In the genomic region with DNA sequence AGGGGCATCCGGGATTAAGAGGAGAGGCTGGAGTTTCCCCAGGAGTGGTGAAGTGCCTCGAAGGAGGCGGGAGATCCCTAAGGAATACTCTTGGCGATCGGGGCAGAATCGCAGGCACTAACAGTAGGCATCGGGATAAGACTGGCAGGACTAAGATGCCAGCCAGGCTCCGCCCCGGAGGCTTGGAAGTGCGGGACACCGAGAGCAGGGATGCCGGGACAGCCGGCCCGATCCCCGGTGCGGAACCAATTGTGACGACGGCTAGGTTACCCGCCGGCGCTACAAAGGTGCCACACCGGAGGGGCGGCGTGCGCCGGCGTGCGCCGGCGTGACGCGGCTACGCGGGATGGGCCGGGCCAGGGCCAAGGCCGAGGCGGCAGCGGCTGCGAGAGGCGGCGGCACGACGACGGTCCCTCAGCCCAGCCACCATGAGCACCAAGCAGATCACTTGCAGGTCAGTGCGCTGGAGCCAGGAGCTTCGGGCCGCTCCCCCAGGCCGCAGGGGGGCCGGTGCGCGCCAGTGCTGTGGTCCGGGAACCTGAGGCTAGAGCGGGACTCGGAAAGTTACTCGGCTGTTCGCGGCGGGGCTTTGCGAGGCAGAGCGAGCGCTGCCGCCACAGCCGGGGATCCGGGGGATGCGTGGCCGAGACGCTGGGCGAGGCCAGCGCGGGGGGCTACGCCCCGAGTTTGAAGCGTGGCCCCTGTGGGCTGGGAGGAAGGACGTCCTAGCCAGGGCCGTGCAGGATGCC, we compare ENCODE assay signal across 8 cellular contexts. TPM values are rescaled to one million over a fixed set of nuclear protein-coding genes. Genes with fewer than 3 reads are reported as not detected.
DNase-seq lines count a peak whose midpoint lies in the region; ATAC-seq and TF ChIP-seq lines count a peak whose summit lies in the region.

A gene with protein sequence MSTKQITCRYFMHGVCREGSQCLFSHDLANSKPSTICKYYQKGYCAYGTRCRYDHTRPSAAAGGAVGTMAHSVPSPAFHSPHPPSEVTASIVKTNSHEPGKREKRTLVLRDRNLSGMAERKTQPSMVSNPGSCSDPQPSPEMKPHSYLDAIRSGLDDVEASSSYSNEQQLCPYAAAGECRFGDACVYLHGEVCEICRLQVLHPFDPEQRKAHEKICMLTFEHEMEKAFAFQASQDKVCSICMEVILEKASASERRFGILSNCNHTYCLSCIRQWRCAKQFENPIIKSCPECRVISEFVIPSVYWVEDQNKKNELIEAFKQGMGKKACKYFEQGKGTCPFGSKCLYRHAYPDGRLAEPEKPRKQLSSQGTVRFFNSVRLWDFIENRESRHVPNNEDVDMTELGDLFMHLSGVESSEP (plus strand): TSS at position 365 of the 749 bp plus-strand sequence. CDS start 64 bp downstream, at position 429.

- peaks cover 27% of the 10 kb centered on the region for H3K4me1 ChIP-seq in stomach smooth muscle (ENCODE audit: control insufficient read depth, insufficient read depth, low read length)

- H3K36me3 ChIP-seq in KOPT-K1 (ENCODE audit: insufficient read depth, low read length) (no peaks in the 10 kb centered on the region), stomach smooth muscle (ENCODE audit: control insufficient read depth in 2 of 2, insufficient read depth in 2 of 2, low read length in 2 of 2) (no peaks in the 10 kb centered on the region)

- DNase-seq in EH (ENCODE audit: low read depth), result peak; percentile 85
- peak; percentile 12 for DNase-seq in SIG-M5 (lab: John Stamatoyannopoulos, UW)
- DNase-seq in activated gamma-delta T cell (lab: John Stamatoyannopoulos, UW), result peak; percentile 76
- peak; percentile 84 for DNase-seq in fibroblast of villous mesenchyme (ENCODE audit: low read depth)
- peak; percentile 85 for DNase-seq in neural crest cell (ENCODE audit: low read depth, low spot score)

- H3K9me3 ChIP-seq in KOPT-K1 (ENCODE audit: insufficient read depth, low read length, poor library complexity, severe bottlenecking) (no peaks in the 10 kb centered on the region), stomach smooth muscle (ENCODE audit: control insufficient read depth in 2 of 2, low read length in 2 of 2) (no peaks in the 10 kb centered on the region)

- no peaks in the 10 kb centered on the region for H3K9me3 Mint-ChIP-seq in neural crest cell

- H3K4me3 ChIP-seq in fibroblast of villous mesenchyme (ENCODE audit: low read depth, low read length) (peak within 1 kb of the TSS; percentile 81), stomach smooth muscle (ENCODE audit: low read length in 2 of 2) (peak within 1 kb of the TSS; percentile 64 to 92)

- peak within 1 kb of the TSS; percentile 88 for H3K27ac Mint-ChIP-seq in neural crest cell (ENCODE audit: unreplicated experiment)

- peaks cover 41% of the 10 kb centered on the region for H3K4me1 Mint-ChIP-seq in neural crest cell

- ATAC-seq in GM21786 (IDR thresholded peaks at IDR 0.05; ENCODE audit: unreplicated experiment), result peak; percentile 72

- H3K36me3 Mint-ChIP-seq in neural crest cell (ENCODE audit: low read depth), result no peaks in the 10 kb centered on the region

- H3K4me3 Mint-ChIP-seq in neural crest cell, result peak within 1 kb of the TSS; percentile 89

- H3K27ac ChIP-seq in KOPT-K1 (ENCODE audit: low read depth, low read length, poor library complexity, severe bottlenecking), result peak within 1 kb of the TSS; percentile 81
- H3K27ac ChIP-seq in stomach smooth muscle (ENCODE audit: low read length), result peak within 1 kb of the TSS; percentile 92

- peaks cover 0 to 11% of the 10 kb centered on the region in 2 donors for H3K27me3 ChIP-seq in stomach smooth muscle (ENCODE audit: control insufficient read depth in 1 of 2, insufficient read depth in 2 of 2, low read length in 2 of 2)

- no peak for TF ChIP-seq CTCF in fibroblast of villous mesenchyme (IDR thresholded peaks at IDR 0.05; ENCODE audit: insufficient read depth, low read depth, low read length)
- no peak for TF ChIP-seq CTCF in neural crest cell (conservative IDR thresholded peaks at IDR 0.05)

- H3K27me3 Mint-ChIP-seq in neural crest cell (ENCODE audit: low read depth), result peaks cover 17% of the 10 kb centered on the region

- peak within 1 kb of the TSS; percentile 90 to 92 for H3K9ac ChIP-seq in stomach smooth muscle (ENCODE audit: low read length in 2 of 2)

RNA-seq across cellular contexts. Expression of the gene that starts here (rescaled TPM):
- total RNA-seq in fibroblast of villous mesenchyme (41.9 and 42.7 TPM in 2 replicates), neural crest cell (25.8 and 27.2 TPM in 2 replicates)

Comparison
In these comparisons a context has a peak if more than half of its experiments do, and no peak if none do; other contexts are left out.
1. Peak in every context shown above with its lines: DNase-seq, ATAC-seq, H3K4me3 ChIP-seq and H3K27ac ChIP-seq.
2. DNase-seq: peak in every context shown above with its lines; median percentile 85 in EH; 85 in neural crest cell; 84 in fibroblast of villous mesenchyme; 76 in activated gamma-delta T cell; 12 in SIG-M5.